Comparison of ENCODE assay signal across 19 cellular contexts in genomic region chr12:52473738-52474137, GRCh38. TPM values are rescaled to one million over a fixed set of nuclear protein-coding genes. Genes with fewer than 3 reads are reported as not detected.
A peak's percentile ranks its signal among the peaks of the same experiment; 100 is the strongest.
DNase-seq lines count a peak whose midpoint lies in the region; ATAC-seq, FAIRE-seq and TF ChIP-seq lines count a peak whose summit lies in the region.
"Had no signal": no experiment of that assay in that cellular context is flagged by ENCODE, and none has a peak within 500 bp of the region (broad histone marks: within the 10 kb centered on the region; RNA-seq: fewer than 3 reads in every experiment).

Gene KRT6C, minus strand, starts transcription at chr12:52473805. Its CDS starts 68 bp downstream, at chr12:52473737.

- FAIRE-seq in A549 (lab: Jason Lieb, UNC) = no peak
- FAIRE-seq: A204.1, GM12878, GM18507 had no signal

- no peak within 1 kb of the TSS for H3K4me3 Mint-ChIP-seq in neural crest cell

- TF ChIP-seq POLR2A in A549 (IDR thresholded peaks at IDR 0.05; ENCODE audit: low read length) (no peak), tibial nerve (IDR thresholded peaks at IDR 0.05) (no peak)

- H3K9me3 Mint-ChIP-seq in neural crest cell = peaks cover 7% of the 10 kb centered on the region

- H3K27me3 Mint-ChIP-seq in neural crest cell (ENCODE audit: low read depth) = peaks cover 16% of the 10 kb centered on the region

- ATAC-seq in A549 = no peak
- ATAC-seq in RWPE2 (ENCODE audit: low read depth) = peak; percentile 93
- no peak for ATAC-seq in HG03565 (IDR thresholded peaks at IDR 0.05; ENCODE audit: unreplicated experiment)
- ATAC-seq: GM12878 had no signal

- H3K9me3 ChIP-seq in A549 = no peaks in the 10 kb centered on the region
- H3K9me3 ChIP-seq in RWPE2 (ENCODE audit: severe bottlenecking) = no peaks in the 10 kb centered on the region
- H3K9me3 ChIP-seq in tibial nerve = no peaks in the 10 kb centered on the region
- H3K9me3 ChIP-seq: Peyer's patch had no signal

- no peak for TF ChIP-seq EP300 in A549 (IDR thresholded peaks at IDR 0.05)
- TF ChIP-seq EP300 in tibial nerve (IDR thresholded peaks at IDR 0.05) = no peak

- H3K36me3 ChIP-seq in RWPE2 (ENCODE audit: low read depth) = no peaks in the 10 kb centered on the region
- H3K36me3 ChIP-seq in tibial nerve = no peaks in the 10 kb centered on the region
- H3K36me3 ChIP-seq: Peyer's patch had no signal

- H3K4me1 ChIP-seq in A549 = no peaks in the 10 kb centered on the region
- peaks cover 9% of the 10 kb centered on the region for H3K4me1 ChIP-seq in RWPE2 (ENCODE audit: insufficient read depth, poor library complexity, severe bottlenecking)
- no peaks in the 10 kb centered on the region for H3K4me1 ChIP-seq in tibial nerve
- H3K4me1 ChIP-seq: Peyer's patch had no signal

- H3K4me1 Mint-ChIP-seq in neural crest cell = no peaks in the 10 kb centered on the region

- H3K4me3 ChIP-seq in A549 = no peak within 1 kb of the TSS
- no peak within 1 kb of the TSS for H3K4me3 ChIP-seq in RWPE2 (ENCODE audit: severe bottlenecking)
- H3K4me3 ChIP-seq in tibial nerve = no peak within 1 kb of the TSS
- H3K4me3 ChIP-seq: GM12878, Peyer's patch had no signal

- DNase-seq in A549 (ENCODE audit: low read depth in 1 of 2, low spot score in 1 of 2) = no peak
- DNase-seq in RWPE2 (ENCODE audit: low spot score) = no peak
- peak; percentile 60 for DNase-seq in epithelial cell of prostate (ENCODE audit: low read depth, low spot score)
- DNase-seq in neural crest cell (ENCODE audit: low read depth, low spot score) = no peak
- no peak for DNase-seq in OCI-M2 (lab: John Stamatoyannopoulos, UW; ENCODE audit: unreplicated experiment)
- DNase-seq in tibial nerve (ENCODE audit: low spot score in 2 of 2) = no peak
- DNase-seq: C1 segment of cervical spinal cord, GDM1, GOT3, MM.1S, NCI-H1092 treated with DMSO at 0.1 percent for 48 hours, NCI-H2081 treated with DMSO at 0.1 percent for 48 hours, NCI-H510A treated with DMSO at 0.1 percent for 48 hours, Peyer's patch, SHP77 had no signal

- TF ChIP-seq CTCF in A549 (IDR thresholded peaks at IDR 0.05) = no peak
- no peak for TF ChIP-seq CTCF in RWPE2 (IDR thresholded peaks at IDR 0.05; ENCODE audit: poor library complexity, severe bottlenecking)
- no peak for TF ChIP-seq CTCF in neural crest cell (conservative IDR thresholded peaks at IDR 0.05)
- TF ChIP-seq CTCF in tibial nerve (IDR thresholded peaks at IDR 0.05) = no peak

- TF ChIP-seq RAD21 in A549 (conservative IDR thresholded peaks at IDR 0.05 in 1 of 2, IDR thresholded peaks at IDR 0.05 in 1 of 2) = no peak

- peak within 1 kb of the TSS; percentile 28 for H3K27ac Mint-ChIP-seq in neural crest cell (ENCODE audit: unreplicated experiment)

- H3K27me3 ChIP-seq in RWPE2 (ENCODE audit: insufficient read depth, poor library complexity, severe bottlenecking) = no peaks in the 10 kb centered on the region
- no peaks in the 10 kb centered on the region for H3K27me3 ChIP-seq in tibial nerve
- H3K27me3 ChIP-seq: Peyer's patch had no signal

- POLR2A ChIA-PET in A549 (lab: Yijun Ruan, JAX) = no interaction called here

- no peak within 1 kb of the TSS for H3K4me2 ChIP-seq in A549

- CTCF ChIA-PET in A549 (lab: Yijun Ruan, JAX) = no interaction called here

- H3K27ac ChIP-seq in A549 = no peak within 1 kb of the TSS
- peak within 1 kb of the TSS; percentile 29 for H3K27ac ChIP-seq in RWPE2 (ENCODE audit: poor library complexity, severe bottlenecking)
- peak within 1 kb of the TSS; percentile 43 for H3K27ac ChIP-seq in epithelial cell of prostate
- H3K27ac ChIP-seq in tibial nerve = no peak within 1 kb of the TSS
- H3K27ac ChIP-seq: Peyer's patch had no signal

- H3K36me3 Mint-ChIP-seq in neural crest cell (ENCODE audit: low read depth) = no peaks in the 10 kb centered on the region

- WGBS in A549 (ENCODE audit: missing lambda C conversion rate) = 73% methylated on average over 5 of the region's 5 CpGs
- WGBS in tibial nerve, 2 donors = 85 to 89% methylated on average over 5 of the region's 5 CpGs

TF ChIP-seq in A549, 52 proteins besides CTCF, POLR2A, EP300 and RAD21:
- TF ChIP-seq ESRRA (IDR thresholded peaks at IDR 0.05; ENCODE audit: borderline replicate concordance, low read length) (no peak), MAFK (IDR thresholded peaks at IDR 0.05; ENCODE audit: partially characterized antibody) (peak; percentile 97)

RNA-seq across cellular contexts. Expression of gene KRT6C, which starts in this region (rescaled TPM):
- polyA plus RNA-seq in A549 (2011; rRNA removed) (not detected in 2 replicates), A549 (2017; fragmentation: RNase III; extraction: RNeasy Plus Mini Kit Qiagen cat#74134 plus additional on column Dnase treatment) (not detected in 3 replicates)
- not detected in 2 replicates for polyA plus RNA-seq in A549 (2012; cell fraction: cytosol; rRNA removed)
- not detected in 2 replicates for polyA plus RNA-seq in A549 (2012; cell fraction: nucleus; rRNA removed)
- not detected in 2 replicates for polyA minus RNA-seq in A549 (2011; rRNA and poly(A)+ RNA removed)
- total RNA-seq in neural crest cell (not detected in 2 replicates), tibial nerve (not detected)
- total RNA-seq: GM12878 had no signal
- polyA plus RNA-seq: GM12878 had no signal

Comparison
In these comparisons a context has a peak if more than half of its experiments do, and no peak if none do; other contexts are left out.
1. H3K27ac ChIP-seq: peak in RWPE2 (single experiment) and epithelial cell of prostate (single experiment); none in A549 (0 of 2) and tibial nerve (0 of 4).